Comparison of ENCODE assay signal across 24 cellular contexts in the genomic region with DNA sequence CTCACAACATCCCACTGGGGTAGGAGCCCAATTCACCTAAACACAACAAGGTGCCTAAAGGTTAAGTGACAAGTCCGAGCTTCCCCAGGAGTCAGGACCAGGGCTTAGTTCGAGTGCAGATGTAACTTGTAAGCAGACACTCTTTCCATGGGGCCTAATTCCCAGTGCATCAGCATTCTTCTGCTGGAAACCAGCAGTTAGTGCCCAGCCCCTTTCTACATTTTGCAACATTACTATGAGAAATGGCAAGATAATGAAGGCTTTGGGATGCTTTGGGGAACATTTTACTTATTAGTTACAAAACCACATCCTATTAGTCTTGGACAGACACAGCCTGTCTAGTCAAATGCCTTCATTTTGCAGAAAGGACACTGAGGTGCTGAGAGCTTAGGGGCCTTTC.
A peak's percentile ranks its signal among the peaks of the same experiment; 100 is the strongest.
DNase-seq lines count a peak whose midpoint lies in the region; ATAC-seq and TF ChIP-seq lines count a peak whose summit lies in the region.
"Had no signal": no experiment of that assay in that cellular context is flagged by ENCODE, and none has a peak within 500 bp of the region (broad histone marks: within the 10 kb centered on the region; RNA-seq: fewer than 3 reads in every experiment).

No MANE protein-coding gene starts in this region.

- peaks cover 77% of the 10 kb centered on the region for H3K4me1 ChIP-seq in left ventricle myocardium inferior
- H3K4me1 ChIP-seq in lung (ENCODE audit: control insufficient read depth in 2 of 2, insufficient read depth in 2 of 2, low read length in 2 of 2), result no peaks in the 10 kb centered on the region
- H3K4me1 ChIP-seq in heart left ventricle, result peaks cover 0 to 59% (median 37%) of the 10 kb centered on the region in 12 donors

- TF ChIP-seq CTCF in left ventricle myocardium inferior (IDR thresholded peaks at IDR 0.05; ENCODE audit: borderline replicate concordance) (no peak), lung (IDR thresholded peaks at IDR 0.05; ENCODE audit: control extremely low read depth, extremely low read depth) (no peak), heart left ventricle (IDR thresholded peaks at IDR 0.05) (no peak)

- H3K27me3 ChIP-seq in left ventricle myocardium inferior (ENCODE audit: low read depth), result no peaks in the 10 kb centered on the region
- no peaks in the 10 kb centered on the region for H3K27me3 ChIP-seq in lung (ENCODE audit: control insufficient read depth, insufficient read depth)
- H3K27me3 ChIP-seq in heart left ventricle, result no peaks in the 10 kb centered on the region
- H3K27me3 ChIP-seq: ovary had no signal

- 78 to 91% methylated on average over 2 of the region's 2 CpGs for WGBS in lung, 2 donors
- 74 to 98% (median 90%) methylated on average over 2 of the region's 2 CpGs for WGBS in heart left ventricle, 4 donors

- ATAC-seq in Right ventricle myocardium superior (ENCODE audit: poor library complexity), result no peak
- ATAC-seq in lung (ENCODE audit: insufficient read depth, low FRiP score), result peak; percentile 36
- no peak for ATAC-seq in HG02588 (IDR thresholded peaks at IDR 0.05; ENCODE audit: unreplicated experiment)
- no peak for ATAC-seq in HG03108 (IDR thresholded peaks at IDR 0.05; ENCODE audit: unreplicated experiment)
- ATAC-seq in heart left ventricle, result no peak
- ATAC-seq: activated CD8-positive, alpha-beta T cell treated with anti-CD3 and anti-CD28 coated beads, Interleukin-2, amount 10 ng/mL, durations not matched to agents 7 days and 5 days; activated T-cell treated with anti-CD3 and anti-CD28 coated beads, Interleukin-2, amount 50 U/mL, for 4 hours; stimulated activated naive CD8-positive, alpha-beta T cell treated with anti-CD3 and anti-CD28 coated beads, Interleukin-15, Interleukin-2, amounts not matched to agents 100 U/mL and 50 U/mL, for 24 hours had no signal

- intact Hi-C loops in left ventricle myocardium inferior (cut with micrococcal nuclease), result no loop called here
- intact Hi-C loops in Right ventricle myocardium superior (cut with DNase I), result loop anchor here (5.0 kb wide), 1 partner anchor 64 kb away; no protein-coding TSS in a partner anchor
- intact Hi-C loops in heart left ventricle (cut with DNase I), result no loop called here

- TF ChIP-seq POLR2A in heart left ventricle (IDR thresholded peaks at IDR 0.05), result no peak

- H3K9me3 ChIP-seq in left ventricle myocardium inferior (replicated peaks) (no peaks in the 10 kb centered on the region), lung (ENCODE audit: control insufficient read depth in 2 of 2, insufficient read depth in 1 of 2, low read length in 1 of 2) (no peaks in the 10 kb centered on the region), heart left ventricle (no peaks in the 10 kb centered on the region)
- H3K9me3 ChIP-seq: ovary had no signal

- H3K36me3 ChIP-seq in left ventricle myocardium inferior, result peaks cover 10% of the 10 kb centered on the region
- H3K36me3 ChIP-seq in lung (ENCODE audit: control insufficient read depth in 2 of 2, insufficient read depth in 2 of 2, low read length in 2 of 2), result peaks cover 0 to 13% of the 10 kb centered on the region in 2 donors
- H3K36me3 ChIP-seq in heart left ventricle, result peaks cover 0 to 15% (median 4%) of the 10 kb centered on the region in 9 donors
- H3K36me3 ChIP-seq: ovary had no signal

- H3K4me3 ChIP-seq in left ventricle myocardium inferior (no peak overlapping the region), lung (no peak overlapping the region), heart left ventricle (no peak overlapping the region)
- H3K4me3 ChIP-seq: ovary, SK-N-MC had no signal

- DNase-seq in left ventricle myocardium inferior (no peak), Right ventricle myocardium superior (no peak), fibroblast of gingiva (ENCODE audit: low read depth) (peak; percentile 86), lung (ENCODE audit: low spot score) (no peak), heart left ventricle (no peak)
- DNase-seq in activated CD4-positive, alpha-beta T cell treated with anti-CD3 and anti-CD28 coated beads for 4 hours, result no peak
- DNase-seq: activated B cell treated with CpG ODN at 0.5 μM for 24 hours; activated CD8-positive, alpha-beta T cell treated with anti-CD3 and anti-CD28 coated beads, Interleukin-2, amount 10 ng/mL, durations not matched to agents 7 days and 5 days; activated naive CD4-positive, alpha-beta T cell treated with anti-CD3 and anti-CD28 coated beads for 36 hours; activated T-cell treated with anti-CD3 and anti-CD28 coated beads, Interleukin-2, amount 50 U/mL, for 4 hours; cortex of kidney; head of caudate nucleus; immature natural killer cell; Karpas-422; naive B cell; NCI-H1092; NCI-H2029 treated with DMSO at 0.1 percent for 48 hours; ovary; stimulated activated CD4-positive, alpha-beta T cell treated with anti-CD3 and anti-CD28 coated beads, Interleukin-2, amount 100 ng/mL, for 24 hours; stimulated activated naive CD8-positive, alpha-beta T cell treated with anti-CD3 and anti-CD28 coated beads, Interleukin-15, Interleukin-2, amounts not matched to agents 100 U/mL and 50 U/mL, for 24 hours had no signal

- H3K27ac ChIP-seq in left ventricle myocardium inferior (replicated peaks) (peak overlapping the region; percentile 87), lung (ENCODE audit: low read depth in 1 of 2, low read length in 1 of 2) (peak overlapping the region in 1 of 2 donors; percentile 75), heart left ventricle (peak overlapping the region in 4 of 12 donors; percentile 66 to 80 (median 78))
- H3K27ac ChIP-seq: 22Rv1, ovary, SK-N-MC had no signal
